In the genomic region with DNA sequence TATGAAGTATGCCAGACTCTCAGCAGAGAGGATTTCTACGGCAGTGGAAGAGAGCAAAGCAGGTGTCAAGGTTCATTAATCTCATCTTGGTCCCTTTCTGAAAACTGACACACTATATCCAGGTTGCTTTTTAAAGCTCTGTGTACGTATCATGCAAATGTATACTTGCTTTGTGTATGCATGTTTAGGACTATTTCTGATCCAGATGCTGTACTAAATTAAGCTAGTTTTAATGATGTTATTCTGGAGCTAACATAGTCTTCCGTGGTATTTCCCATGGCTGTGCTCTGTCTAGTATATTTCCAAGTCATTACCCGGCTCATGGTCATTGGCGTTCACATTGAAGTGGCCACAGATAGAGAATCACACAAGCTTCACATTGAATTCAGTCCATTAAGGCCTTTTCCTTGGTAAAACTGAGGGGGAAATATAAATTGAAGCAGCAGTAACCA, we compare ENCODE assay signal across 8 cellular contexts. TPM values are rescaled to one million over a fixed set of nuclear protein-coding genes. Genes with fewer than 3 reads are reported as not detected.
A peak's percentile ranks its signal among the peaks of the same experiment; 100 is the strongest.
DNase-seq lines count a peak whose midpoint lies in the region; ATAC-seq and TF ChIP-seq lines count a peak whose summit lies in the region.

No MANE protein-coding gene starts in this region.

- ATAC-seq in GM18498 (IDR thresholded peaks at IDR 0.05; ENCODE audit: unreplicated experiment) (peak; percentile 3), HG02642 (IDR thresholded peaks at IDR 0.05; ENCODE audit: poor library complexity, unreplicated experiment) (peak; percentile 9), GM21825 (IDR thresholded peaks at IDR 0.05; ENCODE audit: unreplicated experiment) (no peak), mucosa of descending colon (no peak)

- POLR2A ChIA-PET in activated CD4-positive, alpha-beta memory T cell treated with anti-CD3 and anti-CD28 coated beads, Interleukin-2, amount 10 ng/mL, durations not matched to agents 7 days and 5 days (lab: Charles Lee), result interaction anchor here (1.1 to 2.6 kb wide), 10 partner anchors 27 to 489 kb away, joined by 3 to 18 read pairs (median 4); no protein-coding TSS in a partner anchor

- H3K27me3 Mint-ChIP-seq in activated CD4-positive, alpha-beta memory T cell treated with anti-CD3 and anti-CD28 coated beads, Interleukin-2, amount 10 ng/mL, durations not matched to agents 7 days and 5 days, result peaks cover 18% of the 10 kb centered on the region
- no peaks in the 10 kb centered on the region for H3K27me3 Mint-ChIP-seq in mesothelial cell of epicardium (ENCODE audit: low read depth)

- H3K27ac Mint-ChIP-seq in activated CD4-positive, alpha-beta memory T cell treated with anti-CD3 and anti-CD28 coated beads, Interleukin-2, amount 10 ng/mL, durations not matched to agents 7 days and 5 days, result peak overlapping the region; percentile 82
- H3K27ac Mint-ChIP-seq in mesothelial cell of epicardium, result peak overlapping the region; percentile 95

- peaks cover 69% of the 10 kb centered on the region for H3K4me1 Mint-ChIP-seq in activated CD4-positive, alpha-beta memory T cell treated with anti-CD3 and anti-CD28 coated beads, Interleukin-2, amount 10 ng/mL, durations not matched to agents 7 days and 5 days
- peaks cover 39% of the 10 kb centered on the region for H3K4me1 Mint-ChIP-seq in mesothelial cell of epicardium

- no peak overlapping the region for H3K4me3 ChIP-seq in mucosa of descending colon

- H3K4me3 Mint-ChIP-seq in activated CD4-positive, alpha-beta memory T cell treated with anti-CD3 and anti-CD28 coated beads, Interleukin-2, amount 10 ng/mL, durations not matched to agents 7 days and 5 days, result peak overlapping the region; percentile 49
- H3K4me3 Mint-ChIP-seq in mesothelial cell of epicardium, result no peak overlapping the region

- intact Hi-C loops in mucosa of descending colon (cut with DNase I, micrococcal nuclease), result loop anchor here in 1 of 2 donors (10.0 kb wide), 1 partner anchor 111 kb away; no protein-coding TSS in a partner anchor

- no peaks in the 10 kb centered on the region for H3K9me3 Mint-ChIP-seq in activated CD4-positive, alpha-beta memory T cell treated with anti-CD3 and anti-CD28 coated beads, Interleukin-2, amount 10 ng/mL, durations not matched to agents 7 days and 5 days
- no peaks in the 10 kb centered on the region for H3K9me3 Mint-ChIP-seq in mesothelial cell of epicardium

- no peak for TF ChIP-seq CTCF in mesothelial cell of epicardium (IDR thresholded peaks at IDR 0.05; ENCODE audit: unreplicated experiment)
- TF ChIP-seq CTCF in mucosa of descending colon (IDR thresholded peaks at IDR 0.05), result no peak

- no peaks in the 10 kb centered on the region for H3K36me3 Mint-ChIP-seq in activated CD4-positive, alpha-beta memory T cell treated with anti-CD3 and anti-CD28 coated beads, Interleukin-2, amount 10 ng/mL, durations not matched to agents 7 days and 5 days (ENCODE audit: low read depth)
- H3K36me3 Mint-ChIP-seq in mesothelial cell of epicardium, result no peaks in the 10 kb centered on the region

- DNase-seq in activated CD4-positive, alpha-beta memory T cell treated with anti-CD3 and anti-CD28 coated beads, Interleukin-2, amount 10 ng/mL, durations not matched to agents 7 days and 5 days, result no peak
- DNase-seq in mesothelial cell of epicardium (ENCODE audit: low spot score in 2 of 2, unreplicated experiment in 2 of 2), result no peak
- DNase-seq in mucosa of descending colon, result no peak
- no peak for DNase-seq in NCI-H146 treated with DMSO at 0.1 percent for 48 hours (lab: John Stamatoyannopoulos, UW; ENCODE audit: unreplicated experiment)
- no peak for DNase-seq in NK-92 (lab: John Stamatoyannopoulos, UW; ENCODE audit: unreplicated experiment)

- H3K36me3 ChIP-seq in mucosa of descending colon (ENCODE audit: low read depth), result no peaks in the 10 kb centered on the region

- no peaks in the 10 kb centered on the region for H3K9me3 ChIP-seq in mucosa of descending colon

- peaks cover 25% of the 10 kb centered on the region for H3K4me1 ChIP-seq in mucosa of descending colon (ENCODE audit: low read depth)

- CTCF ChIA-PET in activated CD4-positive, alpha-beta memory T cell treated with anti-CD3 and anti-CD28 coated beads, Interleukin-2, amount 10 ng/mL, durations not matched to agents 7 days and 5 days (lab: Charles Lee), result interaction anchor here (0.7 to 11.7 kb wide), 6 partner anchors 9 to 308 kb away, joined by 3 to 158 read pairs (median 4); no protein-coding TSS in a partner anchor

RNA-seq across cellular contexts. Expression of gene SNX9, which starts 59.1 kb away (rescaled TPM):
- total RNA-seq in activated CD4-positive, alpha-beta memory T cell treated with anti-CD3 and anti-CD28 coated beads, Interleukin-2, amount 10 ng/mL, durations not matched to agents 7 days and 5 days, result 10 to 100 TPM; 39.8 to 40.1 TPM
- total RNA-seq in mesothelial cell of epicardium, result 22.8 to 24.0 TPM (median 23.1 TPM) in 3 replicates
- total RNA-seq in mucosa of descending colon, result 10 to 100 TPM; 55.0 to 69.6 (median 68.0) TPM

Comparison
In these comparisons a context has a peak if more than half of its experiments do, and no peak if none do; other contexts are left out.
1. ATAC-seq: peak in GM18498 (single experiment) and HG02642 (single experiment); none in GM21825 (single experiment) and mucosa of descending colon (single experiment).